Comparison of ENCODE assay signal across 27 cellular contexts in the genomic region with DNA sequence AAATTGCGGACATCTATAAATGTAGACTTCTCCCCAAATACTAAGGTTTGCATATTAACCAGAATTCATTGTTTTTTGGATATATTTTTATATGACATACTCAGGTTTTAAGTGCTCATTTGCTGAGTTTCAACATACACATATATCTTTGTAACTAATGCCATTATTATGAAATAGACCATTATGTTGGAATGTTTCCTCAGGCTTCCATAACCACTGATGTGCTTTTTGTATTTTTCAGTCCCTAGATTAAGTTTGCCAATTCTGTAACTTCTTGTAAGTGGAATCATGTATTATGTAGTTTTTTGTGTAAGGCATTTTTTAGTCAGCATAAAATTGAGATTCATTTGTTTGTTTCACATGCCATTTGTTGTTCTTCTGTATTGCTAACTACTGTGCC.
"Had no signal": no experiment of that assay in that cellular context is flagged by ENCODE, and none has a peak within 500 bp of the region (broad histone marks: within the 10 kb centered on the region; RNA-seq: fewer than 3 reads in every experiment).

No MANE protein-coding gene starts in this region.

- H3K4me3 Mint-ChIP-seq: mesothelial cell of epicardium; naive B cell; natural killer cell treated with Interleukin-12 subunit alpha and Interleukin-12 subunit beta and Interleukin-15 and Interleukin-18, amount 100 ng/mL, for 72 hours; neural crest cell; stimulated activated effector memory CD8-positive, alpha-beta T cell treated with anti-CD3 and anti-CD28 coated beads, Interleukin-12 subunit alpha, Interleukin-12 subunit beta, amount 100 ng/mL, for 72 hours had no signal

- H3K9me3 Mint-ChIP-seq: natural killer cell treated with Interleukin-12 subunit alpha and Interleukin-12 subunit beta and Interleukin-15 and Interleukin-18, amount 100 ng/mL, for 72 hours; neural crest cell; stimulated activated effector memory CD8-positive, alpha-beta T cell treated with anti-CD3 and anti-CD28 coated beads, Interleukin-12 subunit alpha, Interleukin-12 subunit beta, amount 100 ng/mL, for 72 hours had no signal

- H3K27ac ChIP-seq: coronary artery, esophagus muscularis mucosa, gastrocnemius medialis, left lung, neutrophil, pancreas, right lobe of liver, stomach, thyroid gland, vagina had no signal

- H3K27ac Mint-ChIP-seq: mesothelial cell of epicardium; natural killer cell treated with Interleukin-12 subunit alpha and Interleukin-12 subunit beta and Interleukin-15 and Interleukin-18, amount 100 ng/mL, for 72 hours; stimulated activated effector memory CD8-positive, alpha-beta T cell treated with anti-CD3 and anti-CD28 coated beads, Interleukin-12 subunit alpha, Interleukin-12 subunit beta, amount 100 ng/mL, for 72 hours had no signal

- DNase-seq: dermis blood vessel endothelial cell; effector memory CD4-positive, alpha-beta T cell; foreskin fibroblast; gastrocnemius medialis; head of caudate nucleus; left cardiac atrium; left lung; mesenchymal stem cell; mucosa of descending colon; naive B cell; pancreas; retina; right lobe of liver; small intestine; stimulated activated CD4-positive, alpha-beta T cell treated with anti-CD3 and anti-CD28 coated beads, Interleukin-1b, Interleukin-23, amount 100 ng/mL, for 48 hours; stimulated activated CD4-positive, alpha-beta T cell treated with anti-CD3 and anti-CD28 coated beads, Interleukin-4, amount 100 ng/mL, for 24 hours; stimulated activated naive CD4-positive, alpha-beta T cell treated with Interleukin-2 at 50 U/mL for 16 hours; stomach; thyroid gland had no signal

- H3K4me3 ChIP-seq: coronary artery, esophagus muscularis mucosa, gastrocnemius medialis, left lung, mucosa of descending colon, pancreas, right lobe of liver, stomach, thyroid gland, vagina had no signal

- H3K4me1 Mint-ChIP-seq: mesothelial cell of epicardium, neural crest cell had no signal

- H3K27me3 Mint-ChIP-seq: naive B cell; natural killer cell treated with Interleukin-12 subunit alpha and Interleukin-12 subunit beta and Interleukin-15 and Interleukin-18, amount 100 ng/mL, for 72 hours had no signal

- H3K4me1 ChIP-seq: gastrocnemius medialis, left lung, pancreas, right lobe of liver, thyroid gland, vagina had no signal

- H3K9me3 ChIP-seq: esophagus muscularis mucosa, gastrocnemius medialis, left lung, mucosa of descending colon, neutrophil, pancreas, right lobe of liver, stomach, thyroid gland, vagina had no signal

- H3K27me3 ChIP-seq: esophagus muscularis mucosa, gastrocnemius medialis, left lung, neutrophil, pancreas, right lobe of liver, stomach, thyroid gland, vagina had no signal
